In genomic region chr6:71406871-71407860, GRCh38 we compare ENCODE assay signal across 15 cellular contexts.
DNase-seq lines count a peak whose midpoint lies in the region; ATAC-seq, FAIRE-seq and TF ChIP-seq lines count a peak whose summit lies in the region.
"Had no signal": no experiment of that assay in that cellular context is flagged by ENCODE, and none has a peak within 500 bp of the region (broad histone marks: within the 10 kb centered on the region; RNA-seq: fewer than 3 reads in every experiment).

No MANE protein-coding gene starts in this region.

- no peaks in the 10 kb centered on the region for H3K9me3 Mint-ChIP-seq in osteocyte (ENCODE audit: unreplicated experiment)
- H3K9me3 Mint-ChIP-seq in activated naive CD8-positive, alpha-beta T cell treated with anti-CD3 and anti-CD28 coated beads, Interleukin-2, amount 50 U/mL, for 24 hours = no peaks in the 10 kb centered on the region

- H4K20me1 ChIP-seq in endothelial cell of umbilical vein (replicated peaks; ENCODE audit: control insufficient read depth, extremely low read depth, insufficient read depth, low read length) = no peaks in the 10 kb centered on the region
- H4K20me1 ChIP-seq: BLaER1 treated with 17β-estradiol and CSF1 and Interleukin-3, amounts not matched to agents 10 nM and 100 nM had no signal

- peak overlapping the region; percentile 43 for H3K27ac Mint-ChIP-seq in osteocyte (ENCODE audit: unreplicated experiment)
- no peak overlapping the region for H3K27ac Mint-ChIP-seq in activated naive CD8-positive, alpha-beta T cell treated with anti-CD3 and anti-CD28 coated beads, Interleukin-2, amount 50 U/mL, for 24 hours
- H3K27ac Mint-ChIP-seq: activated naive CD8-positive, alpha-beta T cell treated with anti-CD3 and anti-CD28 coated beads, Interleukin-2, amount 10 ng/mL, durations not matched to agents 7 days and 5 days had no signal

- no peak overlapping the region for H3K4me3 ChIP-seq in endothelial cell of umbilical vein (replicated peaks in 1 of 3; ENCODE audit: insufficient read depth in 1 of 3, low read depth in 1 of 3, low read length in 3 of 3)
- H3K4me3 ChIP-seq: BLaER1 treated with 17β-estradiol and CSF1 and Interleukin-3, amounts not matched to agents 10 nM and 100 nM; prostate gland had no signal

- H3K4me1 ChIP-seq in endothelial cell of umbilical vein (ENCODE audit: control insufficient read depth, extremely low read depth, insufficient read depth, low read length) = peaks cover 72% of the 10 kb centered on the region
- H3K4me1 ChIP-seq: prostate gland had no signal

- no peaks in the 10 kb centered on the region for H3K9me1 ChIP-seq in endothelial cell of umbilical vein (replicated peaks; ENCODE audit: control insufficient read depth, extremely low read depth, insufficient read depth, low read length)

- H3K36me3 ChIP-seq in endothelial cell of umbilical vein (ENCODE audit: control insufficient read depth in 2 of 2, extremely low read depth in 1 of 2, insufficient read depth in 2 of 2, low read length in 2 of 2) = peaks cover 2 to 5% of the 10 kb centered on the region in 2 experiments
- H3K36me3 ChIP-seq: prostate gland had no signal

- no peaks in the 10 kb centered on the region for H3K27me3 ChIP-seq in endothelial cell of umbilical vein (ENCODE audit: control insufficient read depth in 2 of 2, insufficient read depth in 2 of 2, low read length in 2 of 2)
- H3K27me3 ChIP-seq: BLaER1 treated with 17β-estradiol and CSF1 and Interleukin-3, amounts not matched to agents 10 nM and 100 nM had no signal

- peak overlapping the region; percentile 53 for H3K4me2 ChIP-seq in endothelial cell of umbilical vein (ENCODE audit: insufficient read depth, low read length)

- POLR2A ChIA-PET in endothelial cell of umbilical vein (lab: Charles Lee) = interaction anchor here (1.0 kb wide), 1 partner anchor 83 kb away, joined by 4 read pairs; no protein-coding TSS in a partner anchor

- no TSS peak for BruUV-seq in endothelial cell of umbilical vein (replicated peaks; lab: Mats Ljungman, UMichigan)

- ATAC-seq in activated naive CD8-positive, alpha-beta T cell treated with anti-CD3 and anti-CD28 coated beads, Interleukin-2, amount 50 U/mL, for 24 hours = no peak
- ATAC-seq in GM21529 (IDR thresholded peaks at IDR 0.05; ENCODE audit: unreplicated experiment) = no peak

- CTCF ChIA-PET in endothelial cell of umbilical vein (lab: Charles Lee) = interaction anchor here (1.0 to 8.4 kb wide), 5 partner anchors 12 to 216 kb away, joined by 3 to 53 read pairs (median 4); no protein-coding TSS in a partner anchor

- no peaks in the 10 kb centered on the region for H3K9me3 ChIP-seq in endothelial cell of umbilical vein (replicated peaks; ENCODE audit: control insufficient read depth, insufficient read depth, low read length)
- H3K9me3 ChIP-seq: prostate gland had no signal

- H3K27ac ChIP-seq in endothelial cell of umbilical vein (ENCODE audit: insufficient read depth, low read depth, low read length) = peak overlapping the region; percentile 95
- H3K27ac ChIP-seq: BLaER1 treated with 17β-estradiol and CSF1 and Interleukin-3, amounts not matched to agents 10 nM and 100 nM; prostate gland had no signal

- intact Hi-C loops in endothelial cell of umbilical vein (cut with micrococcal nuclease) = no loop called here
- intact Hi-C loops in head of caudate nucleus (cut with DNase I) = no loop called here

- peak overlapping the region; percentile 40 for H3K9ac ChIP-seq in endothelial cell of umbilical vein (replicated peaks; ENCODE audit: extremely low read depth, insufficient read depth, low read length)
- H3K9ac ChIP-seq: BLaER1 treated with 17β-estradiol and CSF1 and Interleukin-3, amounts not matched to agents 10 nM and 100 nM had no signal

- TF ChIP-seq POLR2A in endothelial cell of umbilical vein (IDR thresholded peaks at IDR 0.05; ENCODE audit: low read depth, low read length) = peak; percentile 60

- H3K36me3 Mint-ChIP-seq in osteocyte (ENCODE audit: unreplicated experiment) = peaks cover 29% of the 10 kb centered on the region
- no peaks in the 10 kb centered on the region for H3K36me3 Mint-ChIP-seq in activated naive CD8-positive, alpha-beta T cell treated with anti-CD3 and anti-CD28 coated beads, Interleukin-2, amount 50 U/mL, for 24 hours (ENCODE audit: low read depth)
- H3K36me3 Mint-ChIP-seq: activated naive CD8-positive, alpha-beta T cell treated with anti-CD3 and anti-CD28 coated beads, Interleukin-2, amount 10 ng/mL, durations not matched to agents 7 days and 5 days had no signal

- no peak overlapping the region for H2AFZ ChIP-seq in endothelial cell of umbilical vein (ENCODE audit: low read depth, low read length)

- no peaks in the 10 kb centered on the region for H3K27me3 Mint-ChIP-seq in osteocyte (ENCODE audit: unreplicated experiment)
- peaks cover 2% of the 10 kb centered on the region for H3K27me3 Mint-ChIP-seq in activated naive CD8-positive, alpha-beta T cell treated with anti-CD3 and anti-CD28 coated beads, Interleukin-2, amount 50 U/mL, for 24 hours

- FAIRE-seq in endothelial cell of umbilical vein (lab: Jason Lieb, UNC) = peak; percentile 18
- FAIRE-seq: G401.6 had no signal

- H3K4me1 Mint-ChIP-seq in osteocyte (ENCODE audit: unreplicated experiment) = peaks cover 78% of the 10 kb centered on the region
- H3K4me1 Mint-ChIP-seq in activated naive CD8-positive, alpha-beta T cell treated with anti-CD3 and anti-CD28 coated beads, Interleukin-2, amount 50 U/mL, for 24 hours = no peaks in the 10 kb centered on the region
- H3K4me1 Mint-ChIP-seq: activated naive CD8-positive, alpha-beta T cell treated with anti-CD3 and anti-CD28 coated beads, Interleukin-2, amount 10 ng/mL, durations not matched to agents 7 days and 5 days had no signal

- TF ChIP-seq CTCF in endothelial cell of umbilical vein (IDR thresholded peaks at IDR 0.05; ENCODE audit: extremely low read depth in 1 of 2, insufficient read depth in 1 of 2, low read depth in 1 of 2, low read length in 2 of 2) (no peak), osteocyte (IDR thresholded peaks at IDR 0.05) (no peak)

- DNase-seq in Daoy (ENCODE audit: low read depth) = peak; percentile 77
- DNase-seq in NCI-H226 = peak; percentile 74
- peak; percentile 79 for DNase-seq in endothelial cell of umbilical vein (ENCODE audit: low read depth, low spot score)
- no peak for DNase-seq in osteocyte (ENCODE audit: extremely low spot score, unreplicated experiment)
- DNase-seq in activated naive CD8-positive, alpha-beta T cell treated with anti-CD3 and anti-CD28 coated beads, Interleukin-2, amount 50 U/mL, for 24 hours = no peak
- no peak for DNase-seq in head of caudate nucleus
- no peak for DNase-seq in GM19238 (ENCODE audit: insufficient read length, low spot score)
- DNase-seq: activated CD4-positive, alpha-beta T cell treated with anti-CD3 and anti-CD28 coated beads for 1 hour; activated naive CD8-positive, alpha-beta T cell treated with anti-CD3 and anti-CD28 coated beads, Interleukin-2, amount 10 ng/mL, durations not matched to agents 7 days and 5 days; stimulated activated CD4-positive, alpha-beta T cell treated with anti-CD3 and anti-CD28 coated beads, Interleukin-1b, Interleukin-23, amount 100 ng/mL, for 48 hours; T-helper 1 cell had no signal

- peaks cover 51% of the 10 kb centered on the region for H3K79me2 ChIP-seq in endothelial cell of umbilical vein (ENCODE audit: control insufficient read depth, insufficient read depth, low read length)

- no peak overlapping the region for H3K4me3 Mint-ChIP-seq in osteocyte (ENCODE audit: unreplicated experiment)
- H3K4me3 Mint-ChIP-seq in activated naive CD8-positive, alpha-beta T cell treated with anti-CD3 and anti-CD28 coated beads, Interleukin-2, amount 50 U/mL, for 24 hours = no peak overlapping the region
- H3K4me3 Mint-ChIP-seq: activated naive CD8-positive, alpha-beta T cell treated with anti-CD3 and anti-CD28 coated beads, Interleukin-2, amount 10 ng/mL, durations not matched to agents 7 days and 5 days had no signal

- dilution Hi-C loops in endothelial cell of umbilical vein (cut with MboI; ENCODE audit: extremely low pct_ligation_motif_present, low sequenced_read_pairs) = no loop called here

TF ChIP-seq in endothelial cell of umbilical vein, 7 proteins besides CTCF, POLR2A, EP300 and RAD21:
- TF ChIP-seq MYC (IDR thresholded peaks at IDR 0.05; ENCODE audit: low read depth, low read length) (no peak), FOS (IDR thresholded peaks at IDR 0.05; ENCODE audit: borderline replicate concordance, insufficient read depth, low read length) (no peak), POLR2AphosphoS5 (IDR thresholded peaks at IDR 0.05; ENCODE audit: insufficient read depth, low read depth, low read length) (peak; percentile 63), GATA2 (IDR thresholded peaks at IDR 0.05; ENCODE audit: insufficient read depth, insufficient read length, low read depth, low read length) (peak; percentile 94), EZH2 (IDR thresholded peaks at IDR 0.05; ENCODE audit: borderline replicate concordance, low read depth, low read length, severe bottlenecking) (no peak), JUN (IDR thresholded peaks at IDR 0.05; ENCODE audit: borderline replicate concordance, insufficient read depth, insufficient read length, low read depth) (peak; percentile 88)
- TF ChIP-seq, protein P1, sequence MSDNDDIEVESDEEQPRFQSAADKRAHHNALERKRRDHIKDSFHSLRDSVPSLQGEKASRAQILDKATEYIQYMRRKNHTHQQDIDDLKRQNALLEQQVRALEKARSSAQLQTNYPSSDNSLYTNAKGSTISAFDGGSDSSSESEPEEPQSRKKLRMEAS (IDR thresholded peaks at IDR 0.05; ENCODE audit: insufficient read depth, insufficient read length) = no peak

Comparison
In these comparisons a context has a peak if more than half of its experiments do, and no peak if none do; other contexts are left out.
1. DNase-seq: peak in Daoy (single experiment), NCI-H226 (single experiment) and endothelial cell of umbilical vein (single experiment); none in osteocyte (single experiment), activated naive CD8-positive, alpha-beta T cell treated with anti-CD3 and anti-CD28 coated beads, Interleukin-2, amount 50 U/mL, for 24 hours (single experiment), head of caudate nucleus (0 of 42) and GM19238 (single experiment).